ENCODE assay signal across 25 cellular contexts in the genomic region with DNA sequence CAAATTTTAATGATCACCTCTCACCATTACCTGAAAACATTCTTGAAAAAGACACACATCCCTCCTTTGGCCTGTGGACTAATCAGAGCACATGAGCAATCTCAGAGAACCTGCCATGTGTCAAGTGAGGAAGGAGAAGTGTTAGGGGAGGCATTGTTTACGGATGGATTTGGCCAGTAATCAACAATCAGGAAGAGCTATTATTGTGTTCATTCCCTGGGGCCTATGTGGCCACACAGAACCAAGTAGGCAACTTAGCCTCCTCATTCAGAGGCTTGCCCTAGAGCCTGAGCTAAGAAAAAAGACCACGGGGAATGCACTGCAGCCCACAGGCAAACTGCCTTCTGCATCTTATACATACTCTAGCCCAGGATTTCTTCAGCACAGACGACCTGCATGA.
"Had no signal": no experiment of that assay in that cellular context is flagged by ENCODE, and none has a peak within 500 bp of the region (broad histone marks: within the 10 kb centered on the region; RNA-seq: fewer than 3 reads in every experiment).

No MANE protein-coding gene starts in this region.

- FAIRE-seq: kidney had no signal

- DNase-seq: effector CD8-positive, alpha-beta T cell; endodermal cell; foreskin fibroblast; gastrocnemius medialis; head of caudate nucleus; kidney; left lung; mesenchymal stem cell; midbrain; naive thymus-derived CD8-positive, alpha-beta T cell; nephron progenitor cell; occipital lobe; ovary; posterior cingulate gyrus; psoas muscle; right cardiac atrium; sigmoid colon; stimulated activated CD4-positive, alpha-beta T cell treated with anti-CD3 and anti-CD28 coated beads, Interleukin-4, amount 100 ng/mL, for 4 hours; stimulated activated naive CD8-positive, alpha-beta T cell treated with anti-CD3 and anti-CD28 coated beads, Interleukin-15, Interleukin-2, amounts not matched to agents 100 U/mL and 50 U/mL, for 24 hours; substantia nigra; testis; tibial artery had no signal

- ATAC-seq: esophagus mucosa; gastrocnemius medialis; left lung; naive thymus-derived CD8-positive, alpha-beta T cell; psoas muscle; right cardiac atrium; stimulated activated memory B cell treated with anti-CD40 and anti-IgM and Interleukin-4, amounts not matched to agents 10 μg/mL and 1 μg/mL and 100 μg/mL, for 72 hours; stimulated activated naive CD8-positive, alpha-beta T cell treated with anti-CD3 and anti-CD28 coated beads, Interleukin-15, Interleukin-2, amounts not matched to agents 100 U/mL and 50 U/mL, for 24 hours had no signal

- H3K4me3 ChIP-seq: gastrocnemius medialis, left lung, ovary, psoas muscle, sigmoid colon, testis, tibial artery had no signal

- H3K4me1 ChIP-seq: gastrocnemius medialis, left lung, psoas muscle, sigmoid colon, testis, tibial artery had no signal

- H3K27ac ChIP-seq: epithelial cell of prostate, gastrocnemius medialis, left lung, ovary, psoas muscle, sigmoid colon, testis, tibial artery had no signal

- H3K9me3 ChIP-seq: gastrocnemius medialis, left lung, ovary, psoas muscle, sigmoid colon, testis, tibial artery had no signal

- H3K27me3 ChIP-seq: gastrocnemius medialis, left lung, ovary, sigmoid colon, testis, tibial artery had no signal

- H3K36me3 ChIP-seq: gastrocnemius medialis, ovary, sigmoid colon, tibial artery had no signal
